Comparison of ENCODE assay signal across 10 cellular contexts in genomic region chrX:46326161-46326560, GRCh38.
A peak's percentile ranks its signal among the peaks of the same experiment; 100 is the strongest.
DNase-seq lines count a peak whose midpoint lies in the region; ATAC-seq and TF ChIP-seq lines count a peak whose summit lies in the region.
"Had no signal": no experiment of that assay in that cellular context is flagged by ENCODE, and none has a peak within 500 bp of the region (broad histone marks: within the 10 kb centered on the region; RNA-seq: fewer than 3 reads in every experiment).

No MANE protein-coding gene starts in this region.

- H3K27ac ChIP-seq in coronary artery (peak overlapping the region; percentile 66 to 80), mesenchymal stem cell (ENCODE audit: low read length, poor library complexity, severe bottlenecking) (peak overlapping the region; percentile 95)
- H3K27ac ChIP-seq: C4-2B had no signal

- H3K79me1 ChIP-seq in mesenchymal stem cell (replicated peaks; ENCODE audit: low read length, poor library complexity, severe bottlenecking) = no peaks in the 10 kb centered on the region

- DNase-seq in AG20443 (ENCODE audit: low spot score) = peak; percentile 13
- peak; percentile 22 for DNase-seq in NCI-H460 (ENCODE audit: extremely low read depth, low read depth)
- DNase-seq in coronary artery (ENCODE audit: low spot score) = no peak
- DNase-seq in mesenchymal stem cell = peak; percentile 38
- no peak for DNase-seq in posterior cingulate gyrus
- DNase-seq: NCI-H146 had no signal

- H3K4me2 ChIP-seq in mesenchymal stem cell (ENCODE audit: low read length, poor library complexity, severe bottlenecking) = no peak overlapping the region

- no peak overlapping the region for H2AK5ac ChIP-seq in mesenchymal stem cell (ENCODE audit: low read length, severe bottlenecking)

- TF ChIP-seq CTCF in coronary artery (IDR thresholded peaks at IDR 0.05) = no peak

- peaks cover 0 to 54% of the 10 kb centered on the region in 2 experiments for H3K27me3 ChIP-seq in mesenchymal stem cell (ENCODE audit: control insufficient read depth in 1 of 2, insufficient read depth in 1 of 2, low read length in 2 of 2)

- H3K14ac ChIP-seq in mesenchymal stem cell (ENCODE audit: low read length in 2 of 2) = no peak overlapping the region

- ATAC-seq in GM21390 (IDR thresholded peaks at IDR 0.05; ENCODE audit: unreplicated experiment) (no peak), HG03439 (IDR thresholded peaks at IDR 0.05; ENCODE audit: unreplicated experiment) (no peak), GM18873 (IDR thresholded peaks at IDR 0.05; ENCODE audit: low FRiP score, unreplicated experiment) (no peak)

- no peak overlapping the region for H3K18ac ChIP-seq in mesenchymal stem cell (ENCODE audit: low read depth in 1 of 2, low read length in 2 of 2)

- H3K36me3 ChIP-seq in mesenchymal stem cell (ENCODE audit: control insufficient read depth in 1 of 2, insufficient read depth in 2 of 2, low read depth in 1 of 2, low read length in 2 of 2) = no peaks in the 10 kb centered on the region

- no peak overlapping the region for H2BK15ac ChIP-seq in mesenchymal stem cell (ENCODE audit: low read depth, poor library complexity, severe bottlenecking)

- H3K4me3 ChIP-seq in coronary artery = no peak overlapping the region
- no peak overlapping the region for H3K4me3 ChIP-seq in mesenchymal stem cell (ENCODE audit: insufficient read depth in 1 of 2, low read depth in 1 of 2, low read length in 2 of 2)

- no peak overlapping the region for H3K23ac ChIP-seq in mesenchymal stem cell (ENCODE audit: low read length in 2 of 2)

- no peak overlapping the region for H2BK12ac ChIP-seq in mesenchymal stem cell (ENCODE audit: low read length in 2 of 2)

- H3K9ac ChIP-seq in mesenchymal stem cell (ENCODE audit: low read length) = no peak overlapping the region

- peak overlapping the region; percentile 57 for H2BK5ac ChIP-seq in mesenchymal stem cell (ENCODE audit: low read depth, low read length, poor library complexity, severe bottlenecking)

- H2AFZ ChIP-seq in mesenchymal stem cell (ENCODE audit: low read depth, low read length) = no peak overlapping the region

- H3K4ac ChIP-seq in mesenchymal stem cell (ENCODE audit: low read depth in 1 of 2, low read length in 2 of 2) = no peak overlapping the region

- intact Hi-C loops in posterior cingulate gyrus (cut with DNase I) = no loop called here

- H3K4me1 ChIP-seq in mesenchymal stem cell (ENCODE audit: control insufficient read depth, insufficient read depth, low read depth, low read length) = peaks cover 3% of the 10 kb centered on the region

- H2BK120ac ChIP-seq in mesenchymal stem cell (ENCODE audit: low read depth, low read length) = no peak overlapping the region

- 33% methylated on average over 1 of the region's 3 CpGs for WGBS in mesenchymal stem cell

- H4K8ac ChIP-seq in mesenchymal stem cell (ENCODE audit: low read length) = no peak overlapping the region

- H4K91ac ChIP-seq in mesenchymal stem cell (ENCODE audit: low read length) = no peak overlapping the region

- H3K9me3 ChIP-seq in mesenchymal stem cell (ENCODE audit: control insufficient read depth, low read length) = no peaks in the 10 kb centered on the region

Comparison
In these comparisons a context has a peak if more than half of its experiments do, and no peak if none do; other contexts are left out.
1. DNase-seq: peak in AG20443 (single experiment), NCI-H460 (single experiment) and mesenchymal stem cell (single experiment); none in coronary artery (single experiment) and posterior cingulate gyrus (0 of 10).